Comparison of ENCODE assay signal across 8 cellular contexts in genomic region chr5:78360674-78361225, GRCh38. TPM values are rescaled to one million over a fixed set of nuclear protein-coding genes. Genes with fewer than 3 reads are reported as not detected.
DNase-seq lines count a peak whose midpoint lies in the region; ATAC-seq and TF ChIP-seq lines count a peak whose summit lies in the region.

No MANE protein-coding gene starts in this region.

- H3K4me3 ChIP-seq in esophagus (ENCODE audit: low read depth in 1 of 2, low read length in 2 of 2) = peak overlapping the region; percentile 82 to 99

- no peaks in the 10 kb centered on the region for H3K9me3 Mint-ChIP-seq in HFFc6
- no peaks in the 10 kb centered on the region for H3K9me3 Mint-ChIP-seq in natural killer cell treated with Interleukin-12 subunit alpha and Interleukin-12 subunit beta and Interleukin-15 and Interleukin-18, amount 100 ng/mL, for 72 hours
- H3K9me3 Mint-ChIP-seq in stimulated activated naive CD8-positive, alpha-beta T cell treated with anti-CD3 and anti-CD28 coated beads, Interleukin-15, Interleukin-2, amounts not matched to agents 100 ng/mL and 50 ng/mL, for 24 hours = no peaks in the 10 kb centered on the region

- H3K4me1 ChIP-seq in esophagus (ENCODE audit: control insufficient read depth in 2 of 2, insufficient read depth in 2 of 2, low read length in 1 of 2) = no peaks in the 10 kb centered on the region

- peak; percentile 61 to 63 for ATAC-seq in natural killer cell treated with Interleukin-12 subunit alpha and Interleukin-12 subunit beta and Interleukin-15 and Interleukin-18, amount 100 ng/mL, for 72 hours

- TF ChIP-seq CTCF in GM10248 (IDR thresholded peaks at IDR 0.05; ENCODE audit: control extremely low read depth, extremely low read depth, low read depth, missing control alignments) (no peak), HFFc6 (IDR thresholded peaks at IDR 0.05) (no peak)

- peak overlapping the region; percentile 98 for H3K27ac Mint-ChIP-seq in HFFc6
- peak overlapping the region; percentile 92 to 93 for H3K27ac Mint-ChIP-seq in natural killer cell treated with Interleukin-12 subunit alpha and Interleukin-12 subunit beta and Interleukin-15 and Interleukin-18, amount 100 ng/mL, for 72 hours
- H3K27ac Mint-ChIP-seq in stimulated activated naive CD8-positive, alpha-beta T cell treated with anti-CD3 and anti-CD28 coated beads, Interleukin-15, Interleukin-2, amounts not matched to agents 100 ng/mL and 50 ng/mL, for 24 hours = peak overlapping the region; percentile 76

- peaks cover 22% of the 10 kb centered on the region for H3K36me3 Mint-ChIP-seq in HFFc6 (ENCODE audit: low read depth)
- peaks cover 10% of the 10 kb centered on the region for H3K36me3 Mint-ChIP-seq in natural killer cell treated with Interleukin-12 subunit alpha and Interleukin-12 subunit beta and Interleukin-15 and Interleukin-18, amount 100 ng/mL, for 72 hours
- H3K36me3 Mint-ChIP-seq in stimulated activated naive CD8-positive, alpha-beta T cell treated with anti-CD3 and anti-CD28 coated beads, Interleukin-15, Interleukin-2, amounts not matched to agents 100 ng/mL and 50 ng/mL, for 24 hours (ENCODE audit: low read depth) = peaks cover 18% of the 10 kb centered on the region

- no peaks in the 10 kb centered on the region for H3K9me3 ChIP-seq in esophagus (ENCODE audit: control insufficient read depth in 2 of 2, insufficient read depth in 1 of 2, low read depth in 1 of 2, low read length in 1 of 2)

- WGBS in esophagus, 2 donors = 0 to 1% methylated on average over 50 of the region's 50 CpGs

- H3K36me3 ChIP-seq in esophagus (ENCODE audit: control insufficient read depth in 2 of 2, insufficient read depth in 2 of 2, low read length in 1 of 2) = peaks cover 0 to 4% of the 10 kb centered on the region in 2 donors

- DNase-seq in GM10248 (ENCODE audit: extremely low spot score) (peak; percentile 62), HFFc6 (no peak), NCI-H146 treated with DMSO at 0.1 percent for 48 hours (lab: John Stamatoyannopoulos, UW; ENCODE audit: unreplicated experiment) (peak; percentile 71), activated T-cell treated with anti-CD3 and anti-CD28 coated beads for 4 hours (peak; percentile 61), COLO829 (ENCODE audit: low spot score) (no peak)
- peak; percentile 65 for DNase-seq in natural killer cell treated with Interleukin-12 subunit alpha and Interleukin-12 subunit beta and Interleukin-15 and Interleukin-18, amount 100 ng/mL, for 72 hours (ENCODE audit: low spot score)

- CTCF ChIA-PET in GM10248 (lab: Yijun Ruan, JAX) = interaction anchor here (0.8 to 2.1 kb wide), 11 partner anchors 10 to 217 kb away, joined by 3 to 14 read pairs (median 3); partner anchors contain the start of gene AP3B1

- no peaks in the 10 kb centered on the region for H3K27me3 Mint-ChIP-seq in HFFc6 (ENCODE audit: insufficient read depth)
- no peaks in the 10 kb centered on the region for H3K27me3 Mint-ChIP-seq in natural killer cell treated with Interleukin-12 subunit alpha and Interleukin-12 subunit beta and Interleukin-15 and Interleukin-18, amount 100 ng/mL, for 72 hours
- H3K27me3 Mint-ChIP-seq in stimulated activated naive CD8-positive, alpha-beta T cell treated with anti-CD3 and anti-CD28 coated beads, Interleukin-15, Interleukin-2, amounts not matched to agents 100 ng/mL and 50 ng/mL, for 24 hours = no peaks in the 10 kb centered on the region

- H3K4me1 Mint-ChIP-seq in HFFc6 (ENCODE audit: low read depth) = peaks cover 35% of the 10 kb centered on the region
- H3K4me1 Mint-ChIP-seq in natural killer cell treated with Interleukin-12 subunit alpha and Interleukin-12 subunit beta and Interleukin-15 and Interleukin-18, amount 100 ng/mL, for 72 hours (ENCODE audit: low read depth in 2 of 2) = peaks cover 28 to 32% of the 10 kb centered on the region in 2 donors
- peaks cover 41% of the 10 kb centered on the region for H3K4me1 Mint-ChIP-seq in stimulated activated naive CD8-positive, alpha-beta T cell treated with anti-CD3 and anti-CD28 coated beads, Interleukin-15, Interleukin-2, amounts not matched to agents 100 ng/mL and 50 ng/mL, for 24 hours (ENCODE audit: low read depth)

- H3K4me3 Mint-ChIP-seq in HFFc6 = peak overlapping the region; percentile 95
- peak overlapping the region; percentile 97 for H3K4me3 Mint-ChIP-seq in natural killer cell treated with Interleukin-12 subunit alpha and Interleukin-12 subunit beta and Interleukin-15 and Interleukin-18, amount 100 ng/mL, for 72 hours
- peak overlapping the region; percentile 97 for H3K4me3 Mint-ChIP-seq in stimulated activated naive CD8-positive, alpha-beta T cell treated with anti-CD3 and anti-CD28 coated beads, Interleukin-15, Interleukin-2, amounts not matched to agents 100 ng/mL and 50 ng/mL, for 24 hours

- peak overlapping the region; percentile 85 to 95 for H3K27ac ChIP-seq in esophagus (ENCODE audit: low read depth in 2 of 2, low read length in 1 of 2)

- H3K27me3 ChIP-seq in esophagus (ENCODE audit: control insufficient read depth in 1 of 2, insufficient read depth in 2 of 2, low read length in 2 of 2) = no peaks in the 10 kb centered on the region

- POLR2A ChIA-PET in GM10248 (lab: Yijun Ruan, JAX) = interaction anchor here (0.9 to 2.1 kb wide), 4 partner anchors 46 to 1272 kb away, joined by 3 to 15 read pairs (median 7); partner anchors contain the start of gene AP3B1

RNA-seq across cellular contexts. Expression of gene SCAMP1, which starts 0.3 kb away (rescaled TPM):
- 10 to 100 TPM; 37.4 to 50.6 (median 44.9) TPM for total RNA-seq in HFFc6 (2021; fragmentation: NEBNext Ultra II Directional; extraction: Animal tissue kit (Norgen Biotek cat#: 25700))
- 1 to 10 TPM; 8.7 TPM for polyA plus RNA-seq in esophagus
- total RNA-seq in natural killer cell treated with Interleukin-12 subunit alpha and Interleukin-12 subunit beta and Interleukin-15 and Interleukin-18, amount 100 ng/mL, for 72 hours = 10 to 100 TPM; 11.9 to 21.1 TPM

Comparison
In these comparisons a context has a peak if more than half of its experiments do, and no peak if none do; other contexts are left out.
1. DNase-seq: peak in GM10248 (single experiment), NCI-H146 treated with DMSO at 0.1 percent for 48 hours (single experiment), activated T-cell treated with anti-CD3 and anti-CD28 coated beads for 4 hours (single experiment) and natural killer cell treated with Interleukin-12 subunit alpha and Interleukin-12 subunit beta and Interleukin-15 and Interleukin-18, amount 100 ng/mL, for 72 hours (single experiment); none in HFFc6 (single experiment) and COLO829 (single experiment).
2. Peak in every context shown above with its lines, with median percentiles within 50 percentile points of each other: H3K27ac Mint-ChIP-seq and H3K4me3 Mint-ChIP-seq.